20 cellular contexts compared by ENCODE assay signal in genomic region chr2:117976581-117976980, GRCh38. TPM values are rescaled to one million over a fixed set of nuclear protein-coding genes. Genes with fewer than 3 reads are reported as not detected.
DNase-seq lines count a peak whose midpoint lies in the region; ATAC-seq and TF ChIP-seq lines count a peak whose summit lies in the region.
"Had no signal": no experiment of that assay in that cellular context is flagged by ENCODE, and none has a peak within 500 bp of the region (broad histone marks: within the 10 kb centered on the region; RNA-seq: fewer than 3 reads in every experiment).

No MANE protein-coding gene starts in this region.

- peak overlapping the region; percentile 21 for H3K27ac Mint-ChIP-seq in T-helper 2 cell treated with Interferon-gamma antibody and Interleukin-4, amounts not matched to agents 5 μg/mL and 100 μg/mL, for 36 hours
- peak overlapping the region; percentile 85; the same call in 1 of the 2 replicates for H3K27ac Mint-ChIP-seq in WTC11

- no peaks in the 10 kb centered on the region for H3K4me1 Mint-ChIP-seq in T-helper 2 cell treated with Interferon-gamma antibody and Interleukin-4, amounts not matched to agents 5 μg/mL and 100 μg/mL, for 36 hours (ENCODE audit: low read depth)
- peaks cover 17% of the 10 kb centered on the region for H3K4me1 Mint-ChIP-seq in WTC11

- POLR2A ChIA-PET in WTC11 (lab: Charles Lee): no interaction called here

- DNase-seq in T-helper 2 cell treated with Interferon-gamma antibody and Interleukin-4, amounts not matched to agents 5 μg/mL and 100 μg/mL, for 36 hours (ENCODE audit: low spot score): no peak
- DNase-seq in T-helper 2 cell (no peak), WTC11 (ENCODE audit: low spot score) (no peak), islet precursor cell (peak; percentile 64), iPS-NIHi11 (ENCODE audit: low spot score) (no peak), G401 (ENCODE audit: low spot score) (no peak), posterior vena cava (ENCODE audit: low spot score) (no peak)
- DNase-seq: ACHN; AML-193; BE2C; Calu3; CD4-positive, alpha-beta memory T cell; COR-L47; DMS53; DMS79 treated with DMSO at 0.1 percent for 48 hours; GM23248; H9 had no signal

- no peak for TF ChIP-seq CTCF in WTC11 (IDR thresholded peaks at IDR 0.05)

- H3K4me3 Mint-ChIP-seq in T-helper 2 cell treated with Interferon-gamma antibody and Interleukin-4, amounts not matched to agents 5 μg/mL and 100 μg/mL, for 36 hours: no peak overlapping the region
- no peak overlapping the region for H3K4me3 Mint-ChIP-seq in WTC11
- H3K4me3 Mint-ChIP-seq: CD14-positive monocyte; CD4-positive, alpha-beta memory T cell; H9 had no signal

- H3K27me3 Mint-ChIP-seq in T-helper 2 cell treated with Interferon-gamma antibody and Interleukin-4, amounts not matched to agents 5 μg/mL and 100 μg/mL, for 36 hours (ENCODE audit: low read depth): no peaks in the 10 kb centered on the region
- no peaks in the 10 kb centered on the region for H3K27me3 Mint-ChIP-seq in WTC11 (ENCODE audit: low read depth)
- H3K27me3 Mint-ChIP-seq: CD4-positive, alpha-beta memory T cell had no signal

- CTCF ChIA-PET in WTC11 (lab: Charles Lee): interaction anchor here (0.7 to 1.5 kb wide), 2 partner anchors 26 to 833 kb away, joined by 4 read pairs; no protein-coding TSS in a partner anchor

- in situ Hi-C loops in G401 (cut with HindIII; ENCODE audit: low sequenced_read_pairs): no loop called here

- H3K36me3 Mint-ChIP-seq in T-helper 2 cell treated with Interferon-gamma antibody and Interleukin-4, amounts not matched to agents 5 μg/mL and 100 μg/mL, for 36 hours (ENCODE audit: low read depth): peaks cover 47% of the 10 kb centered on the region
- H3K36me3 Mint-ChIP-seq in WTC11: peaks cover 30% of the 10 kb centered on the region

- H3K9me3 Mint-ChIP-seq in T-helper 2 cell treated with Interferon-gamma antibody and Interleukin-4, amounts not matched to agents 5 μg/mL and 100 μg/mL, for 36 hours: no peaks in the 10 kb centered on the region
- no peaks in the 10 kb centered on the region for H3K9me3 Mint-ChIP-seq in WTC11
- H3K9me3 Mint-ChIP-seq: CD14-positive monocyte; CD4-positive, alpha-beta memory T cell; H9 had no signal

- ATAC-seq in WTC11: peak; percentile 60
- ATAC-seq: GM12878, HCT116 had no signal

- intact Hi-C loops in posterior vena cava (cut with DNase I): no loop called here

TF ChIP-seq in WTC11, 78 proteins besides CTCF, POLR2A, EP300 and RAD21:
- TF ChIP-seq, protein P1, sequence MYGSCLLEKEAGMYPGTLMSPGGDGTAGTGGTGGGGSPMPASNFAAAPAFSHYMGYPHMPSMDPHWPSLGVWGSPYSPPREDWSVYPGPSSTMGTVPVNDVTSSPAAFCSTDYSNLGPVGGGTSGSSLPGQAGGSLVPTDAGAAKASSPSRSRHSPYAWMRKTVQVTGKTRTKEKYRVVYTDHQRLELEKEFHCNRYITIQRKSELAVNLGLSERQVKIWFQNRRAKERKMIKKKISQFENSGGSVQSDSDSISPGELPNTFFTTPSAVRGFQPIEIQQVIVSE (CRISPR knock-in tag; IDR thresholded peaks at IDR 0.05; ENCODE audit: borderline replicate concordance): no peak
- TF ChIP-seq, protein P2, sequence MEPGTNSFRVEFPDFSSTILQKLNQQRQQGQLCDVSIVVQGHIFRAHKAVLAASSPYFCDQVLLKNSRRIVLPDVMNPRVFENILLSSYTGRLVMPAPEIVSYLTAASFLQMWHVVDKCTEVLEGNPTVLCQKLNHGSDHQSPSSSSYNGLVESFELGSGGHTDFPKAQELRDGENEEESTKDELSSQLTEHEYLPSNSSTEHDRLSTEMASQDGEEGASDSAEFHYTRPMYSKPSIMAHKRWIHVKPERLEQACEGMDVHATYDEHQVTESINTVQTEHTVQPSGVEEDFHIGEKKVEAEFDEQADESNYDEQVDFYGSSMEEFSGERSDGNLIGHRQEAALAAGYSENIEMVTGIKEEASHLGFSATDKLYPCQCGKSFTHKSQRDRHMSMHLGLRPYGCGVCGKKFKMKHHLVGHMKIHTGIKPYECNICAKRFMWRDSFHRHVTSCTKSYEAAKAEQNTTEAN (CRISPR knock-in tag; IDR thresholded peaks at IDR 0.05): no peak
- no peak for TF ChIP-seq FOXP4 (CRISPR knock-in tag; IDR thresholded peaks at IDR 0.05)
- TF ChIP-seq ZNF396 (CRISPR knock-in tag; IDR thresholded peaks at IDR 0.05; ENCODE audit: borderline replicate concordance): no peak
- no peak for TF ChIP-seq GABPB1 (CRISPR knock-in tag; IDR thresholded peaks at IDR 0.05)
- TF ChIP-seq GRHL2 (CRISPR knock-in tag; IDR thresholded peaks at IDR 0.05; ENCODE audit: insufficient replicate concordance, severe bottlenecking): no peak
- no peak for TF ChIP-seq EMX1 (CRISPR knock-in tag; IDR thresholded peaks at IDR 0.05)
- TF ChIP-seq, protein P3, sequence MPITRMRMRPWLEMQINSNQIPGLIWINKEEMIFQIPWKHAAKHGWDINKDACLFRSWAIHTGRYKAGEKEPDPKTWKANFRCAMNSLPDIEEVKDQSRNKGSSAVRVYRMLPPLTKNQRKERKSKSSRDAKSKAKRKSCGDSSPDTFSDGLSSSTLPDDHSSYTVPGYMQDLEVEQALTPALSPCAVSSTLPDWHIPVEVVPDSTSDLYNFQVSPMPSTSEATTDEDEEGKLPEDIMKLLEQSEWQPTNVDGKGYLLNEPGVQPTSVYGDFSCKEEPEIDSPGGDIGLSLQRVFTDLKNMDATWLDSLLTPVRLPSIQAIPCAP (CRISPR knock-in tag; IDR thresholded peaks at IDR 0.05): no peak
TF ChIP-seq in WTC11: peak in this region for 0.

RNA-seq across cellular contexts. Expression of gene CCDC93, which starts 37.3 kb away (rescaled TPM):
- 14.0 to 16.9 TPM (median 16.4 TPM) in 3 replicates for total RNA-seq in WTC11 (2021)
- total RNA-seq in G401 (2014; rRNA removed; shearing (Covaris generic)): 8.5 and 10.7 TPM in 2 replicates
- 10 to 100 TPM; 24.7 to 28.1 TPM for total RNA-seq in posterior vena cava
